Comparison of ENCODE assay signal across 8 cellular contexts in genomic region chr3:53044371-53045106, GRCh38. TPM values are rescaled to one million over a fixed set of nuclear protein-coding genes. Genes with fewer than 3 reads are reported as not detected.
DNase-seq lines count a peak whose midpoint lies in the region; ATAC-seq and TF ChIP-seq lines count a peak whose summit lies in the region.

No MANE protein-coding gene starts in this region.

- no peaks in the 10 kb centered on the region for H3K9me2 ChIP-seq in PC-3 (replicated peaks; ENCODE audit: low read length)

- peak overlapping the region; percentile 92 for H3K4me3 Mint-ChIP-seq in activated naive CD8-positive, alpha-beta T cell treated with anti-CD3 and anti-CD28 coated beads, Interleukin-2, amount 10 ng/mL, durations not matched to agents 7 days and 5 days

- H3K79me2 ChIP-seq in PC-3 (ENCODE audit: low read length) (peaks cover 52% of the 10 kb centered on the region), parathyroid adenoma (peaks cover 12% of the 10 kb centered on the region)

- no peaks in the 10 kb centered on the region for H3K36me3 ChIP-seq in HEK293 (ENCODE audit: control insufficient read depth in 2 of 2, insufficient read depth in 1 of 2, low read length in 2 of 2)
- no peaks in the 10 kb centered on the region for H3K36me3 ChIP-seq in PC-3 (ENCODE audit: low read depth, low read length)
- no peaks in the 10 kb centered on the region for H3K36me3 ChIP-seq in heart left ventricle
- no peaks in the 10 kb centered on the region for H3K36me3 ChIP-seq in parathyroid adenoma (ENCODE audit: control insufficient read depth, insufficient read depth, low read length)

- H3K27ac ChIP-seq in HEK293 (ENCODE audit: extremely low read depth, low read depth, low read length) (peak overlapping the region; percentile 92), PC-3 (ENCODE audit: low read length) (no peak overlapping the region), heart left ventricle (peak overlapping the region; percentile 73 to 96 (median 89)), parathyroid adenoma (peak overlapping the region; percentile 69)

- CTCF ChIA-PET in HEK293 (lab: Yijun Ruan, JAX) (interaction anchor here (0.9 kb wide), 1 partner anchor 21 kb away, joined by 4 read pairs; no protein-coding TSS in a partner anchor), PC-3 (lab: Charles Lee) (no interaction called here)

- intact Hi-C loops in PC-3 (cut with micrococcal nuclease), result no loop called here
- intact Hi-C loops in heart left ventricle (cut with DNase I), result loop anchor here in 2 of 10 donors (5.0 to 10.0 kb wide), 2 partner anchors 110 to 147 kb away; partner anchors contain the start of gene STIMATE (in 1 of the 2)

- H3K27me3 ChIP-seq in PC-3 (ENCODE audit: low read length) (no peaks in the 10 kb centered on the region), heart left ventricle (no peaks in the 10 kb centered on the region), parathyroid adenoma (ENCODE audit: control insufficient read depth, insufficient read depth, low read length) (no peaks in the 10 kb centered on the region)

- no peak for TF ChIP-seq CTCF in HEK293 (tag by site-specific recombination; IDR thresholded peaks at IDR 0.05)
- TF ChIP-seq CTCF in PC-3 (conservative IDR thresholded peaks at IDR 0.05; ENCODE audit: low read depth, low read length), result no peak
- TF ChIP-seq CTCF in heart left ventricle (IDR thresholded peaks at IDR 0.05), result no peak
- TF ChIP-seq CTCF in parathyroid adenoma (IDR thresholded peaks at IDR 0.05), result no peak

- WGBS in heart left ventricle, 4 donors, result 18 to 20% (median 19%) methylated on average over 33 of the region's 33 CpGs

- H3K9me3 ChIP-seq in HEK293 (ENCODE audit: control insufficient read depth, insufficient read depth, low read depth, low read length) (no peaks in the 10 kb centered on the region), PC-3 (ENCODE audit: low read length) (no peaks in the 10 kb centered on the region), heart left ventricle (no peaks in the 10 kb centered on the region), parathyroid adenoma (ENCODE audit: control insufficient read depth, low read length) (no peaks in the 10 kb centered on the region)

- H3F3A ChIP-seq in PC-3 (ENCODE audit: low read length, unreplicated experiment), result no peaks in the 10 kb centered on the region

- H3K4me1 ChIP-seq in HEK293 (ENCODE audit: control insufficient read depth, insufficient read depth, low read length) (peaks cover 4% of the 10 kb centered on the region), PC-3 (ENCODE audit: insufficient read depth, low read length) (peaks cover 34% of the 10 kb centered on the region), heart left ventricle (peaks cover 0 to 38% (median 21%) of the 10 kb centered on the region in 12 donors), parathyroid adenoma (peaks cover 2% of the 10 kb centered on the region)

- peaks cover 3% of the 10 kb centered on the region for H3K36me3 Mint-ChIP-seq in activated naive CD8-positive, alpha-beta T cell treated with anti-CD3 and anti-CD28 coated beads, Interleukin-2, amount 10 ng/mL, durations not matched to agents 7 days and 5 days

- H2AFZ ChIP-seq in PC-3 (ENCODE audit: low read length) (peak overlapping the region; percentile 75), parathyroid adenoma (peak overlapping the region; percentile 90)

- peaks cover 32% of the 10 kb centered on the region for H3K4me1 Mint-ChIP-seq in activated naive CD8-positive, alpha-beta T cell treated with anti-CD3 and anti-CD28 coated beads, Interleukin-2, amount 10 ng/mL, durations not matched to agents 7 days and 5 days

- H3K27me3 Mint-ChIP-seq in activated naive CD8-positive, alpha-beta T cell treated with anti-CD3 and anti-CD28 coated beads, Interleukin-2, amount 10 ng/mL, durations not matched to agents 7 days and 5 days, result peaks cover 5% of the 10 kb centered on the region

- H3K27ac Mint-ChIP-seq in activated naive CD8-positive, alpha-beta T cell treated with anti-CD3 and anti-CD28 coated beads, Interleukin-2, amount 10 ng/mL, durations not matched to agents 7 days and 5 days, result peak overlapping the region; percentile 95

- DNase-seq in ELR (ENCODE audit: low read depth), result peak; percentile 63
- DNase-seq in PC-3, result peak; percentile 45
- peak; percentile 71 for DNase-seq in activated naive CD8-positive, alpha-beta T cell treated with anti-CD3 and anti-CD28 coated beads, Interleukin-2, amount 10 ng/mL, durations not matched to agents 7 days and 5 days
- DNase-seq in heart left ventricle, result peak in 3 of 5 donors; percentile 20 to 43 (median 23)
- DNase-seq in NCI-H1436 treated with DMSO at 0.1 percent for 48 hours (lab: John Stamatoyannopoulos, UW), result no peak
- DNase-seq in NCI-H446 (lab: John Stamatoyannopoulos, UW), result no peak

- BruUV-seq in PC-3 (replicated peaks; lab: Mats Ljungman, UMichigan), result TSS peak; percentile 59

- POLR2A ChIA-PET in HEK293 (lab: Yijun Ruan, JAX), result interaction anchor here (1.2 kb wide), 1 partner anchor 8 kb away, joined by 3 read pairs; no protein-coding TSS in a partner anchor
- POLR2A ChIA-PET in PC-3 (lab: Charles Lee; ENCODE audit: unreplicated experiment), result no interaction called here
- POLR2A ChIA-PET in activated naive CD8-positive, alpha-beta T cell treated with anti-CD3 and anti-CD28 coated beads, Interleukin-2, amount 10 ng/mL, durations not matched to agents 7 days and 5 days (lab: Charles Lee), result interaction anchor here (0.6 to 1.0 kb wide), 6 partner anchors 11 to 303 kb away, joined by 3 to 8 read pairs (median 3); no protein-coding TSS in a partner anchor

- H3K9ac ChIP-seq in PC-3 (ENCODE audit: low read length) (peak overlapping the region; percentile 61), parathyroid adenoma (peak overlapping the region; percentile 37)

- no peaks in the 10 kb centered on the region for H3K9me3 Mint-ChIP-seq in activated naive CD8-positive, alpha-beta T cell treated with anti-CD3 and anti-CD28 coated beads, Interleukin-2, amount 10 ng/mL, durations not matched to agents 7 days and 5 days

- H3K4me3 ChIP-seq in HEK293 (ENCODE audit: low read depth, low read length) (peak overlapping the region; percentile 73), PC-3 (ENCODE audit: low read length) (peak overlapping the region; percentile 74), heart left ventricle (peak overlapping the region; percentile 65 to 99 (median 80)), parathyroid adenoma (ENCODE audit: low read depth, low read length) (peak overlapping the region; percentile 66)

- peak overlapping the region; percentile 87 for H3K4me2 ChIP-seq in PC-3 (ENCODE audit: low read length)
- H3K4me2 ChIP-seq in parathyroid adenoma (ENCODE audit: low read length), result peak overlapping the region; percentile 94

- H4K20me1 ChIP-seq in PC-3 (ENCODE audit: low read length), result 0 out of 2 replicates have a peak, but pooled peaks cover 8% of the 10 kb centered on the region

- no peak for TF ChIP-seq POLR2A in heart left ventricle (IDR thresholded peaks at IDR 0.05)

- ATAC-seq in PC-3 (peak; percentile 37), heart left ventricle (peak; percentile 11 to 35 (median 30))
- peak; percentile 6 for ATAC-seq in activated naive CD8-positive, alpha-beta T cell treated with anti-CD3 and anti-CD28 coated beads, Interleukin-2, amount 10 ng/mL, durations not matched to agents 7 days and 5 days (ENCODE audit: low read depth)

TF ChIP-seq in HEK293, 187 proteins besides CTCF, POLR2A, EP300 and RAD21 (continues in another document):
- TF ChIP-seq ZNF354C (tag by site-specific recombination; IDR thresholded peaks at IDR 0.05; ENCODE audit: borderline replicate concordance, low read depth) (no peak), SCRT2 (tag by site-specific recombination; IDR thresholded peaks at IDR 0.05) (peak; percentile 76), AEBP2 (tag by site-specific recombination; IDR thresholded peaks at IDR 0.05; ENCODE audit: borderline replicate concordance) (no peak), ZNF580 (tag by site-specific recombination; IDR thresholded peaks at IDR 0.05) (no peak), ZBTB20 (tag by site-specific recombination; IDR thresholded peaks at IDR 0.05) (peak; percentile 55), ZNF791 (tag by site-specific recombination; IDR thresholded peaks at IDR 0.05) (no peak), ZFHX2 (tag by site-specific recombination; conservative IDR thresholded peaks at IDR 0.05) (no peak), ZXDB (tag by site-specific recombination; IDR thresholded peaks at IDR 0.05) (no peak), KLF1 (tag by site-specific recombination; IDR thresholded peaks at IDR 0.05) (no peak), SP2 (tag by site-specific recombination; IDR thresholded peaks at IDR 0.05) (no peak), ZNF133 (tag by site-specific recombination; IDR thresholded peaks at IDR 0.05) (no peak), ZNF138 (tag by site-specific recombination; IDR thresholded peaks at IDR 0.05; ENCODE audit: borderline replicate concordance) (no peak)

RNA-seq across cellular contexts. Expression of gene SFMBT1, which starts 1.3 kb away (rescaled TPM):
- total RNA-seq in PC-3 (2014; rRNA removed), result 10.8 and 35.6 TPM in 2 replicates
- 10 to 100 TPM; 29.5 to 30.8 TPM for total RNA-seq in activated naive CD8-positive, alpha-beta T cell treated with anti-CD3 and anti-CD28 coated beads, Interleukin-2, amount 10 ng/mL, durations not matched to agents 7 days and 5 days
- 10 to 100 TPM; 13.7 to 18.8 (median 15.5) TPM for total RNA-seq in heart left ventricle
- 1 to 10 TPM; 3.4 to 9.6 TPM for polyA plus RNA-seq in heart left ventricle

Comparison
In these comparisons a context has a peak if more than half of its experiments do, and no peak if none do; other contexts are left out.
1. DNase-seq: peak in ELR (single experiment), PC-3 (single experiment), activated naive CD8-positive, alpha-beta T cell treated with anti-CD3 and anti-CD28 coated beads, Interleukin-2, amount 10 ng/mL, durations not matched to agents 7 days and 5 days (single experiment) and heart left ventricle (3 of 5); none in NCI-H1436 treated with DMSO at 0.1 percent for 48 hours (single experiment) and NCI-H446 (0 of 2).
2. Peak in every context shown above with its lines, with median percentiles within 50 percentile points of each other: H3K4me3 ChIP-seq and ATAC-seq.